Comparison of ENCODE assay signal across 1 cellular context in genomic region chr1:22584970-22585369, GRCh38.
TF ChIP-seq lines count a peak whose summit lies in the region.

No MANE protein-coding gene starts in this region.

TF ChIP-seq in K562, 482 proteins besides CTCF, POLR2A, EP300 and RAD21:
- no peak for TF ChIP-seq ZFP36 (IDR thresholded peaks at IDR 0.05; ENCODE audit: low read depth, low read length, partially characterized antibody)
- peak; percentile 40 for TF ChIP-seq PRDM10 (IDR thresholded peaks at IDR 0.05; ENCODE audit: partially characterized antibody)
